25 cellular contexts compared by ENCODE assay signal in the genomic region with DNA sequence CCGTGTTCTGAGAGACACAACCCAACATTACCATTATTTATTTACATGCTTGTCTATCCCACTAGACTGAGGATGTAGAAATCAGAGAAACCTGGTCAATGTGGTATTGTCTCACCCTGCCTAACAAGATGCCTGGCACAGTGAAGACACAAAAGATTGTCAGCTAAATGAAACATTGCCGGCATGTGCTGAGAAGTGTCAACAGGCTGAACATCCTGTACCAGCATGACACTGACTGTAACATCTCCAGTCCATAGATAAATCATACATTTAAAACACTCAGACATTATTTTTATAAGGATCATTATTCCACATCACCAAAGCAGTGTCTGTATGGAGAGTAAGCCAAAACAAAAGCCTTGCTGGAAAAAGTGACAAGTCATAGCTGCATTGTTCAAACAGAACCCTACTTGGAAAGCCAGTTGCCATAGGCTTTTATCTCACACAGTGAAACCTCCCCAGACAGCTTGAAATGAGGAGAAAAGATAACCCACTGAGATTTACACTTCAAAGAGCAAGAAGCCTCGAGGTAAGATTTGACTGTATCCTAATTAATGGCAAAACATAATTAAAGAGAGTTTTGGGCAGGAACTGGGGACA.
DNase-seq lines count a peak whose midpoint lies in the region; ATAC-seq and FAIRE-seq lines count a peak whose summit lies in the region.
"Had no signal": no experiment of that assay in that cellular context is flagged by ENCODE, and none has a peak within 500 bp of the region (broad histone marks: within the 10 kb centered on the region; RNA-seq: fewer than 3 reads in every experiment).

No MANE protein-coding gene starts in this region.

- peaks cover 16% of the 10 kb centered on the region for H3K4me1 ChIP-seq in right cardiac atrium (ENCODE audit: control insufficient read depth, insufficient read depth, low read length)
- H3K4me1 ChIP-seq: prostate gland had no signal

- no peaks in the 10 kb centered on the region for H3K36me3 Mint-ChIP-seq in stimulated activated effector memory CD8-positive, alpha-beta T cell treated with anti-CD3 and anti-CD28 coated beads, Interleukin-12 subunit alpha, Interleukin-12 subunit beta, amount 100 ng/mL, for 72 hours
- H3K36me3 Mint-ChIP-seq: CD4-positive, alpha-beta memory T cell; T-cell had no signal

- peak overlapping the region; percentile 5 for H3K27ac ChIP-seq in right cardiac atrium (ENCODE audit: low read length)
- H3K27ac ChIP-seq: prostate gland had no signal

- H3K9me3 ChIP-seq in right cardiac atrium (ENCODE audit: control insufficient read depth, low read length): no peaks in the 10 kb centered on the region
- H3K9me3 ChIP-seq: prostate gland had no signal

- peak overlapping the region; percentile 2 for H3K27ac Mint-ChIP-seq in stimulated activated effector memory CD8-positive, alpha-beta T cell treated with anti-CD3 and anti-CD28 coated beads, Interleukin-12 subunit alpha, Interleukin-12 subunit beta, amount 100 ng/mL, for 72 hours
- H3K27ac Mint-ChIP-seq: nephron progenitor cell, T-cell had no signal

- peaks cover 13% of the 10 kb centered on the region for H3K4me1 Mint-ChIP-seq in stimulated activated effector memory CD8-positive, alpha-beta T cell treated with anti-CD3 and anti-CD28 coated beads, Interleukin-12 subunit alpha, Interleukin-12 subunit beta, amount 100 ng/mL, for 72 hours

- no peak for ATAC-seq in right cardiac atrium
- ATAC-seq in Right ventricle myocardium superior (ENCODE audit: poor library complexity): no peak
- ATAC-seq in stimulated activated effector memory CD8-positive, alpha-beta T cell treated with anti-CD3 and anti-CD28 coated beads, Interleukin-12 subunit alpha, Interleukin-12 subunit beta, amount 100 ng/mL, for 72 hours: no peak
- no peak for ATAC-seq in GM19467 (IDR thresholded peaks at IDR 0.05; ENCODE audit: unreplicated experiment)
- ATAC-seq: T-cell had no signal

- DNase-seq in right cardiac atrium (no peak), Right ventricle myocardium superior (no peak), NCI-H345 treated with DMSO at 0.1 percent for 48 hours (lab: John Stamatoyannopoulos, UW; ENCODE audit: unreplicated experiment) (peak; percentile 55), cerebellar nuclear complex (lab: John Stamatoyannopoulos, UW) (no peak), MV-4-11 (lab: John Stamatoyannopoulos, UW) (no peak)
- DNase-seq in stimulated activated effector memory CD8-positive, alpha-beta T cell treated with anti-CD3 and anti-CD28 coated beads, Interleukin-12 subunit alpha, Interleukin-12 subunit beta, amount 100 ng/mL, for 72 hours (ENCODE audit: low spot score in 2 of 2): no peak
- DNase-seq: activated CD4-positive, alpha-beta T cell treated with anti-CD3 and anti-CD28 coated beads for 48 hours; activated effector memory CD4-positive, alpha-beta T cell treated with Interleukin-2 at 50 U/mL for 16 hours; CD4-positive, alpha-beta memory T cell; DMS79 treated with DMSO at 0.1 percent for 48 hours; GOT3; Kasumi-1; midbrain; NCI-H1048; NCI-H2081 treated with DMSO at 0.1 percent for 48 hours; NCI-H526 treated with DMSO at 0.1 percent for 48 hours; nephron progenitor cell; OCI-M1; SIG-M5; stimulated activated CD4-positive, alpha-beta T cell treated with anti-CD3 and anti-CD28 coated beads, Interleukin-4, amount 100 ng/mL, for 4 hours; T-cell had no signal

- no peaks in the 10 kb centered on the region for H3K27me3 ChIP-seq in right cardiac atrium (ENCODE audit: control insufficient read depth, insufficient read depth)

- peak; percentile 86 for FAIRE-seq in islet of Langerhans (lab: Jason Lieb, UNC)
- FAIRE-seq: GM12891 had no signal

- H3K4me3 Mint-ChIP-seq in stimulated activated effector memory CD8-positive, alpha-beta T cell treated with anti-CD3 and anti-CD28 coated beads, Interleukin-12 subunit alpha, Interleukin-12 subunit beta, amount 100 ng/mL, for 72 hours: no peak overlapping the region
- H3K4me3 Mint-ChIP-seq: CD4-positive, alpha-beta memory T cell; nephron progenitor cell; T-cell had no signal

- no peak overlapping the region for H3K4me3 ChIP-seq in right cardiac atrium (ENCODE audit: low read length)
- H3K4me3 ChIP-seq: prostate gland had no signal

- no peaks in the 10 kb centered on the region for H3K9me3 Mint-ChIP-seq in stimulated activated effector memory CD8-positive, alpha-beta T cell treated with anti-CD3 and anti-CD28 coated beads, Interleukin-12 subunit alpha, Interleukin-12 subunit beta, amount 100 ng/mL, for 72 hours
- H3K9me3 Mint-ChIP-seq: CD4-positive, alpha-beta memory T cell; nephron progenitor cell; T-cell had no signal

- intact Hi-C loops in right cardiac atrium (cut with DNase I) (loop anchor here in 2 of 4 donors (10.0 kb wide), 1 partner anchor 67 kb away; no protein-coding TSS in a partner anchor), Right ventricle myocardium superior (cut with DNase I) (loop anchor here (10.0 kb wide), 1 partner anchor 67 kb away; no protein-coding TSS in a partner anchor)

- 68% methylated on average over 3 of the region's 3 CpGs for WGBS in right cardiac atrium
